Comparison of ENCODE assay signal across 9 cellular contexts in genomic region chr6:125197795-125198269, GRCh38. TPM values are rescaled to one million over a fixed set of nuclear protein-coding genes. Genes with fewer than 3 reads are reported as not detected.
DNase-seq lines count a peak whose midpoint lies in the region; ATAC-seq, FAIRE-seq and TF ChIP-seq lines count a peak whose summit lies in the region.
"Had no signal": no experiment of that assay in that cellular context is flagged by ENCODE, and none has a peak within 500 bp of the region (broad histone marks: within the 10 kb centered on the region; RNA-seq: fewer than 3 reads in every experiment).

No MANE protein-coding gene starts in this region.

- H2AFZ ChIP-seq in ACC112 (ENCODE audit: low read length, unreplicated experiment), result peak overlapping the region; percentile 74
- H2AFZ ChIP-seq in endothelial cell of umbilical vein (ENCODE audit: low read depth, low read length), result no peak overlapping the region

- H3K4me3 ChIP-seq in ACC112 (ENCODE audit: low read depth, low read length) (no peak overlapping the region), endothelial cell of umbilical vein (replicated peaks in 1 of 3; ENCODE audit: insufficient read depth in 1 of 3, low read depth in 1 of 3, low read length in 3 of 3) (no peak overlapping the region)

- intact Hi-C loops in endothelial cell of umbilical vein (cut with micrococcal nuclease), result no loop called here

- H3K4me1 ChIP-seq in ACC112 (ENCODE audit: control insufficient read depth, insufficient read depth, low read length, unreplicated experiment) (peaks cover 40% of the 10 kb centered on the region), endothelial cell of umbilical vein (ENCODE audit: control insufficient read depth, extremely low read depth, insufficient read depth, low read length) (peaks cover 17% of the 10 kb centered on the region)

- no peak for FAIRE-seq in endothelial cell of umbilical vein (lab: Jason Lieb, UNC)

- H4K20me1 ChIP-seq in endothelial cell of umbilical vein (replicated peaks; ENCODE audit: control insufficient read depth, extremely low read depth, insufficient read depth, low read length), result no peaks in the 10 kb centered on the region

- POLR2A ChIA-PET in endothelial cell of umbilical vein (lab: Charles Lee), result no interaction called here

- TF ChIP-seq CTCF in endothelial cell of umbilical vein (IDR thresholded peaks at IDR 0.05; ENCODE audit: extremely low read depth in 1 of 2, insufficient read depth in 1 of 2, low read depth in 1 of 2, low read length in 2 of 2), result no peak

- H3K9me1 ChIP-seq in endothelial cell of umbilical vein (replicated peaks; ENCODE audit: control insufficient read depth, extremely low read depth, insufficient read depth, low read length), result no peaks in the 10 kb centered on the region

- no peak for TF ChIP-seq POLR2A in endothelial cell of umbilical vein (IDR thresholded peaks at IDR 0.05; ENCODE audit: low read depth, low read length)

- CTCF ChIA-PET in endothelial cell of umbilical vein (lab: Charles Lee), result interaction anchor here (1.0 to 2.3 kb wide), 3 partner anchors 11 to 327 kb away, joined by 3 to 10 read pairs (median 3); partner anchors contain the start of gene TPD52L1

- ATAC-seq in HG02870 (IDR thresholded peaks at IDR 0.05; ENCODE audit: unreplicated experiment), result no peak
- ATAC-seq in activated CD4-positive, CD25-positive, alpha-beta regulatory T cell treated with anti-CD3 and anti-CD28 coated beads, Interleukin-2, amount 50 U/mL, for 24 hours, result no peak
- no peak for ATAC-seq in HG03196 (IDR thresholded peaks at IDR 0.05; ENCODE audit: unreplicated experiment)

- H3K36me3 ChIP-seq in ACC112 (ENCODE audit: insufficient read depth, low read length) (no peaks in the 10 kb centered on the region), endothelial cell of umbilical vein (ENCODE audit: control insufficient read depth in 2 of 2, extremely low read depth in 1 of 2, insufficient read depth in 2 of 2, low read length in 2 of 2) (no peaks in the 10 kb centered on the region)

- BruUV-seq in endothelial cell of umbilical vein (replicated peaks; lab: Mats Ljungman, UMichigan), result no TSS peak

- peak; percentile 64 for DNase-seq in NCI-H146 (lab: John Stamatoyannopoulos, UW)
- DNase-seq in endothelial cell of umbilical vein (ENCODE audit: low read depth, low spot score), result peak; percentile 62
- peak; percentile 86 for DNase-seq in mucosa of gallbladder (ENCODE audit: low spot score)
- no peak for DNase-seq in T-helper 2 cell
- DNase-seq: activated naive CD4-positive, alpha-beta T cell treated with anti-CD3 and anti-CD28 coated beads, Interleukin-2, amount 10 ng/mL, durations not matched to agents 7 days and 5 days had no signal

- H3K79me2 ChIP-seq in ACC112 (ENCODE audit: control insufficient read depth, insufficient read depth, low read length, unreplicated experiment), result no peaks in the 10 kb centered on the region
- no peaks in the 10 kb centered on the region for H3K79me2 ChIP-seq in endothelial cell of umbilical vein (ENCODE audit: control insufficient read depth, insufficient read depth, low read length)

- H3K27me3 ChIP-seq in ACC112 (ENCODE audit: insufficient read depth, low read length) (no peaks in the 10 kb centered on the region), endothelial cell of umbilical vein (ENCODE audit: control insufficient read depth in 2 of 2, insufficient read depth in 2 of 2, low read length in 2 of 2) (no peaks in the 10 kb centered on the region)

- dilution Hi-C loops in endothelial cell of umbilical vein (cut with MboI; ENCODE audit: extremely low pct_ligation_motif_present, low sequenced_read_pairs), result no loop called here

- no peak overlapping the region for H3K9ac ChIP-seq in endothelial cell of umbilical vein (replicated peaks; ENCODE audit: extremely low read depth, insufficient read depth, low read length)

- H3K27ac ChIP-seq in ACC112 (ENCODE audit: low read depth, low read length) (peak overlapping the region; percentile 43), endothelial cell of umbilical vein (ENCODE audit: insufficient read depth, low read depth, low read length) (no peak overlapping the region)

- no peaks in the 10 kb centered on the region for H3K9me3 ChIP-seq in endothelial cell of umbilical vein (replicated peaks; ENCODE audit: control insufficient read depth, insufficient read depth, low read length)

- no peak overlapping the region for H3K4me2 ChIP-seq in endothelial cell of umbilical vein (ENCODE audit: insufficient read depth, low read length)

TF ChIP-seq in endothelial cell of umbilical vein, 7 proteins besides CTCF, POLR2A, EP300 and RAD21:
- TF ChIP-seq MYC (IDR thresholded peaks at IDR 0.05; ENCODE audit: low read depth, low read length), result no peak
- no peak for TF ChIP-seq POLR2AphosphoS5 (IDR thresholded peaks at IDR 0.05; ENCODE audit: insufficient read depth, low read depth, low read length)
- TF ChIP-seq GATA2 (IDR thresholded peaks at IDR 0.05; ENCODE audit: insufficient read depth, insufficient read length, low read depth, low read length), result peak; percentile 48
- peak; percentile 34 for TF ChIP-seq FOS (IDR thresholded peaks at IDR 0.05; ENCODE audit: borderline replicate concordance, insufficient read depth, low read length)
- no peak for TF ChIP-seq MAX (IDR thresholded peaks at IDR 0.05; ENCODE audit: insufficient read depth, insufficient read length)
- no peak for TF ChIP-seq EZH2 (IDR thresholded peaks at IDR 0.05; ENCODE audit: borderline replicate concordance, low read depth, low read length, severe bottlenecking)
- no peak for TF ChIP-seq JUN (IDR thresholded peaks at IDR 0.05; ENCODE audit: borderline replicate concordance, insufficient read depth, insufficient read length, low read depth)

RNA-seq across cellular contexts. Expression of gene TPD52L1, which starts 44.3 kb away (rescaled TPM):
- 0.29 and 0.83 TPM in 2 replicates for total RNA-seq in endothelial cell of umbilical vein
- polyA plus RNA-seq in endothelial cell of umbilical vein, result 0.08 and 0.37 TPM in 2 replicates
- 0.25 and 0.27 TPM in 2 replicates for polyA plus RNA-seq in endothelial cell of umbilical vein (2011; cell fraction: cytosol; rRNA removed)
- 0.07 and 0.37 TPM in 2 replicates for polyA plus RNA-seq in endothelial cell of umbilical vein (2011; cell fraction: nucleus; rRNA removed)
- polyA plus RNA-seq in endothelial cell of umbilical vein (2012), result 0.31 and 0.39 TPM in 2 replicates
- polyA minus RNA-seq in endothelial cell of umbilical vein, result 1.3 and 1.9 TPM in 2 replicates
- polyA minus RNA-seq in endothelial cell of umbilical vein (2011; cell fraction: cytosol; rRNA and poly(A)+ RNA removed), result 6.3 TPM
- not detected in 2 replicates for polyA minus RNA-seq in endothelial cell of umbilical vein (2011; cell fraction: nucleus; rRNA and poly(A)+ RNA removed)
- 71.3 TPM for total RNA-seq in mucosa of gallbladder

Comparison
In these comparisons a context has a peak if more than half of its experiments do, and no peak if none do; other contexts are left out.
1. DNase-seq: peak in NCI-H146 (single experiment), endothelial cell of umbilical vein (single experiment) and mucosa of gallbladder (single experiment); none in T-helper 2 cell (0 of 5).
2. RNA of gene TPD52L1, which starts 44.3 kb away (total RNA-seq): 71.3 TPM in mucosa of gallbladder (single experiment); 0.29 to 0.83 TPM in endothelial cell of umbilical vein; every median in the first group is over 10 times any median in the second.